Comparison of ENCODE assay signal across 8 cellular contexts in genomic region chr14:89378119-89378518, GRCh38.
DNase-seq lines count a peak whose midpoint lies in the region; ATAC-seq lines count a peak whose summit lies in the region.

No MANE protein-coding gene starts in this region.

- H3K27ac ChIP-seq in epithelial cell of prostate, result no peak overlapping the region

- DNase-seq in activated CD8-positive, alpha-beta memory T cell treated with anti-CD3 and anti-CD28 coated beads, Interleukin-2, amount 50 U/mL, for 24 hours (ENCODE audit: extremely low read depth), result peak; percentile 24
- DNase-seq in activated CD8-positive, alpha-beta memory T cell treated with anti-CD3 and anti-CD28 coated beads for 24 hours, result no peak
- DNase-seq in HK-2 (ENCODE audit: unreplicated experiment) (peak; percentile 34), epithelial cell of prostate (ENCODE audit: low read depth, low spot score) (peak; percentile 41), NCI-H2107 (lab: John Stamatoyannopoulos, UW) (no peak), SW 1271 (lab: John Stamatoyannopoulos, UW) (no peak)
- peak in 2 of 3 experiments; percentile 17 to 32 for DNase-seq in stimulated activated CD4-positive, alpha-beta T cell treated with anti-CD3 and anti-CD28 coated beads, TNF-alpha, amount 100 ng/mL, for 24 hours (ENCODE audit: low read depth in 3 of 3)

- ATAC-seq in HG03097 (IDR thresholded peaks at IDR 0.05; ENCODE audit: low FRiP score, unreplicated experiment), result no peak

Comparison
In these comparisons a context has a peak if more than half of its experiments do, and no peak if none do; other contexts are left out.
1. DNase-seq: peak in activated CD8-positive, alpha-beta memory T cell treated with anti-CD3 and anti-CD28 coated beads, Interleukin-2, amount 50 U/mL, for 24 hours (single experiment), HK-2 (single experiment), epithelial cell of prostate (single experiment) and stimulated activated CD4-positive, alpha-beta T cell treated with anti-CD3 and anti-CD28 coated beads, TNF-alpha, amount 100 ng/mL, for 24 hours (2 of 3); none in activated CD8-positive, alpha-beta memory T cell treated with anti-CD3 and anti-CD28 coated beads for 24 hours (single experiment), NCI-H2107 (single experiment) and SW 1271 (0 of 2).